ENCODE assay signal across 1 cellular context in the genomic region with DNA sequence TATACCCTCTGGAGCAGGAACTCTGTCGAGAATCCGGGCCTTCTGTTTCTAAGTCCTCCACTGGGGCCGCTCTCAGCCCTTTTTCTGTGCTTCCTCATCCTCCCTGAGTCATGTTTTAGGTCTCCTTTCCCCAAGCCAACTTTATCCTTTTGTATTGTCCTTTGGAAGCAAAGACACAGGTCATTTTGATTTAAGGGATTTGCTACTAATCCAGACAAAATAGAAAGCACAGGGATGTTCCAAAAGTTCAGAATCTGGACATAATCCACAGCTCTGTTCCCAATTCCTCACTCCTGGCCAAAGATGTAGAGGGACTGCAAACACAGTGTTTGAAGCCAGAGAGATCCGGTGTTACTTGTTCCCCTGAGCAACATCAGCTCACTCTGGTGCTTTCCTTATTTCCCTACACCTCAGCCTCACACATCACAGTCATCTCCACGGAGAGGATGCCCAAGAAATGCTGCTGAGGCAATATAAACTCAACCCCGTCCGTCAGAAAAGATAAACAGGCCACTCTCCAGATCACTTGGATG.
TF ChIP-seq lines count a peak whose summit lies in the region.

No MANE protein-coding gene starts in this region.

TF ChIP-seq in H1, 55 proteins besides CTCF, POLR2A, EP300 and RAD21 (continued from another document):
- no peak for TF ChIP-seq YY1 (IDR thresholded peaks at IDR 0.05; ENCODE audit: low read depth, low read length)
- TF ChIP-seq NANOG (IDR thresholded peaks at IDR 0.05; ENCODE audit: insufficient read depth, low read depth, low read length, poor library complexity, severe bottlenecking), result no peak
- TF ChIP-seq, protein P1, sequence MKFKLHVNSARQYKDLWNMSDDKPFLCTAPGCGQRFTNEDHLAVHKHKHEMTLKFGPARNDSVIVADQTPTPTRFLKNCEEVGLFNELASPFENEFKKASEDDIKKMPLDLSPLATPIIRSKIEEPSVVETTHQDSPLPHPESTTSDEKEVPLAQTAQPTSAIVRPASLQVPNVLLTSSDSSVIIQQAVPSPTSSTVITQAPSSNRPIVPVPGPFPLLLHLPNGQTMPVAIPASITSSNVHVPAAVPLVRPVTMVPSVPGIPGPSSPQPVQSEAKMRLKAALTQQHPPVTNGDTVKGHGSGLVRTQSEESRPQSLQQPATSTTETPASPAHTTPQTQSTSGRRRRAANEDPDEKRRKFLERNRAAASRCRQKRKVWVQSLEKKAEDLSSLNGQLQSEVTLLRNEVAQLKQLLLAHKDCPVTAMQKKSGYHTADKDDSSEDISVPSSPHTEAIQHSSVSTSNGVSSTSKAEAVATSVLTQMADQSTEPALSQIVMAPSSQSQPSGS (IDR thresholded peaks at IDR 0.05; ENCODE audit: low read length), result no peak
- TF ChIP-seq JUN (IDR thresholded peaks at IDR 0.05; ENCODE audit: low read depth, low read length), result no peak
- no peak for TF ChIP-seq BCL11A (IDR thresholded peaks at IDR 0.05; ENCODE audit: low read depth in 2 of 2, low read length in 2 of 2)
- TF ChIP-seq SIRT6 (IDR thresholded peaks at IDR 0.05; ENCODE audit: low read length), result no peak
- TF ChIP-seq SP4 (IDR thresholded peaks at IDR 0.05; ENCODE audit: low read length), result no peak
TF ChIP-seq in H1: peak in this region for 0.
